24 cellular contexts compared by ENCODE assay signal in genomic region chr4:58611012-58611411, GRCh38.
"Had no signal": no experiment of that assay in that cellular context is flagged by ENCODE, and none has a peak within 500 bp of the region (broad histone marks: within the 10 kb centered on the region; RNA-seq: fewer than 3 reads in every experiment).

No MANE protein-coding gene starts in this region.

- H3K27me3 ChIP-seq: colonic mucosa, dorsolateral prefrontal cortex, esophagus muscularis mucosa, esophagus squamous epithelium, foreskin keratinocyte, gastrocnemius medialis, gastroesophageal sphincter, heart left ventricle, heart right ventricle had no signal

- H3K36me3 ChIP-seq: colonic mucosa, esophagus muscularis mucosa, esophagus squamous epithelium, gastrocnemius medialis, gastroesophageal sphincter, heart left ventricle, heart right ventricle had no signal

- H3K4me3 ChIP-seq: colonic mucosa, coronary artery, dorsolateral prefrontal cortex, esophagus muscularis mucosa, esophagus squamous epithelium, gastrocnemius medialis, gastroesophageal sphincter, heart left ventricle, heart right ventricle had no signal

- H3K9me3 ChIP-seq: colonic mucosa, esophagus muscularis mucosa, esophagus squamous epithelium, gastrocnemius medialis, gastroesophageal sphincter had no signal

- H3K27ac ChIP-seq: colonic mucosa, coronary artery, dorsolateral prefrontal cortex, epithelial cell of prostate, esophagus muscularis mucosa, esophagus squamous epithelium, foreskin keratinocyte, gastrocnemius medialis, gastroesophageal sphincter, heart left ventricle, heart right ventricle had no signal

- ATAC-seq: effector memory CD8-positive, alpha-beta T cell; esophagus mucosa; foreskin keratinocyte; gastrocnemius medialis; gastroesophageal sphincter; heart left ventricle; heart right ventricle had no signal

- DNase-seq: colonic mucosa; cortex of kidney; dermis blood vessel endothelial cell; dorsolateral prefrontal cortex; effector CD4-positive, alpha-beta T cell; effector CD8-positive, alpha-beta T cell; effector memory CD4-positive, alpha-beta T cell; effector memory CD8-positive, alpha-beta T cell; endodermal cell; erythroblast; esophagus squamous epithelium; foreskin fibroblast; foreskin keratinocyte; foreskin melanocyte; gastrocnemius medialis; glutamatergic neuron; head of caudate nucleus; heart left ventricle; heart right ventricle had no signal

- H3K4me1 ChIP-seq: colonic mucosa, esophagus muscularis mucosa, esophagus squamous epithelium, foreskin keratinocyte, gastrocnemius medialis, gastroesophageal sphincter, heart left ventricle, heart right ventricle had no signal
